In the genomic region with DNA sequence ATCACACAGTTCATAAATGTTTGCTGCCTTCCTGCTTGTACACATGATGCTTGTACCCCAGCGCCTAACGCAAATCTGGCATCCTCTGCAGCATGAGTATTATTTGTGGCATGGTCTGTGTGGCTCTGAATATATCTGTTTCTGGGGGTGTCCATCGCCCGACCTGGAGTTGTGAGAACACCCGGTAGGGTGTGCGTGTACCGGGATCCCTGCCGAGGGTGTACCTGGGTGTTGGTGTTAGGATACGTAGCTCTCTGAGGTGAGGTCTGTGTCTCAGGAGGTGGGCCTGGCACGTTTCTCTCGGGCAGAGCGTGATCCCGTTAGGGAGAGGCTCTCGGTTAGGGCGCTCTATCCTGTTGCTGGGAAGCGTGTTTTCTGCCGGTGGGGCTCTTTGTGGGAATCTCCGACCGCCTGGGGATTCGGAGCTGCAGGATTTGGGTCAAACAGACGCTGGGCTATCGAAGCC, we compare ENCODE assay signal across 8 cellular contexts. TPM values are rescaled to one million over a fixed set of nuclear protein-coding genes. Genes with fewer than 3 reads are reported as not detected.
DNase-seq lines count a peak whose midpoint lies in the region; ATAC-seq, FAIRE-seq and TF ChIP-seq lines count a peak whose summit lies in the region.

No MANE protein-coding gene starts in this region.

- no peaks in the 10 kb centered on the region for H3K9me3 ChIP-seq in mesodermal cell (ENCODE audit: control insufficient read depth, low read length)

- H3K36me3 Mint-ChIP-seq in Calu3 (ENCODE audit: insufficient read depth, unreplicated experiment) = peaks cover 15% of the 10 kb centered on the region

- no peak for TF ChIP-seq CTCF in Calu3 (IDR thresholded peaks at IDR 0.05; ENCODE audit: unreplicated experiment)

- H3K4me3 ChIP-seq in mesodermal cell (ENCODE audit: extremely low read depth, insufficient read depth, low read length, poor library complexity, severe bottlenecking) = peak overlapping the region; percentile 44

- CTCF ChIA-PET in Calu3 (lab: Charles Lee) = interaction anchor here (0.8 to 1.3 kb wide), 5 partner anchors 10 to 121 kb away, joined by 3 to 9 read pairs (median 3); partner anchors contain the start of genes C1orf210, CDC20, ELOVL1 and TMEM125

- DNase-seq in Calu3 = peak; percentile 57
- DNase-seq in NCI-H2227 (lab: John Stamatoyannopoulos, UW; ENCODE audit: unreplicated experiment) = peak; percentile 84
- DNase-seq in HTR-8/SVneo (ENCODE audit: insufficient read length, low spot score) = no peak
- DNase-seq in middle frontal gyrus (ENCODE audit: extremely low spot score, low spot score) = no peak

- H3K4me1 Mint-ChIP-seq in Calu3 (ENCODE audit: low read depth, unreplicated experiment) = peaks cover 60% of the 10 kb centered on the region

- TSS peak; percentile 79 for BruUV-seq in Calu3 (replicated peaks; lab: Mats Ljungman, UMichigan)

- no peak for FAIRE-seq in HTR-8/SVneo (lab: Jason Lieb, UNC)

- peak overlapping the region; percentile 72 for H3K27ac Mint-ChIP-seq in Calu3 (ENCODE audit: unreplicated experiment)

- no peaks in the 10 kb centered on the region for H3K9me3 Mint-ChIP-seq in Calu3 (ENCODE audit: low read depth, unreplicated experiment)

- peaks cover 24% of the 10 kb centered on the region for H3K4me1 ChIP-seq in mesodermal cell (ENCODE audit: control insufficient read depth, insufficient read depth, low read length, poor library complexity, severe bottlenecking)

- H3K27me3 Mint-ChIP-seq in Calu3 (ENCODE audit: unreplicated experiment) = no peaks in the 10 kb centered on the region

- 41 to 43% methylated on average over 22 of the region's 22 CpGs for WGBS in mesodermal cell (ENCODE audit: insufficient coverage in 2 of 2), 2 experiments

- peak overlapping the region; percentile 87 for H3K4me3 Mint-ChIP-seq in Calu3 (ENCODE audit: low read depth, unreplicated experiment)

- intact Hi-C loops in Calu3 (cut with micrococcal nuclease; ENCODE audit: unreplicated experiment) = loop anchor here (5.0 kb wide), 1 partner anchor 51 kb away; no protein-coding TSS in a partner anchor

- H3K27ac ChIP-seq in cingulate gyrus (ENCODE audit: low read depth, low read length) = peak overlapping the region; percentile 87
- peak overlapping the region; percentile 95 for H3K27ac ChIP-seq in mesodermal cell (ENCODE audit: low read depth, low read length, severe bottlenecking)

- ATAC-seq in GM21360 (IDR thresholded peaks at IDR 0.05; ENCODE audit: unreplicated experiment) (no peak), GM19035 (IDR thresholded peaks at IDR 0.05; ENCODE audit: unreplicated experiment) (no peak)

- H3K36me3 ChIP-seq in mesodermal cell (ENCODE audit: control insufficient read depth, insufficient read depth, low read length) = no peaks in the 10 kb centered on the region

RNA-seq across cellular contexts. Expression of gene CDC20, which starts 10.4 kb away (rescaled TPM):
- 128 and 134 TPM in 2 replicates for total RNA-seq in Calu3 (2022)
- polyA plus RNA-seq in mesodermal cell (2013, experiment 1 of 2) = 112 TPM
- polyA plus RNA-seq in mesodermal cell (2013, experiment 2 of 2) = 119 TPM

RNA-seq across cellular contexts. Expression of gene MPL, which starts 10.8 kb away (rescaled TPM):
- 0.52 and 0.73 TPM in 2 replicates for total RNA-seq in Calu3 (2022)
- 1.0 TPM for polyA plus RNA-seq in mesodermal cell (2013, experiment 1 of 2)
- polyA plus RNA-seq in mesodermal cell (2013, experiment 2 of 2) = 0.30 TPM

RNA-seq across cellular contexts. Expression of gene ELOVL1, which starts 19.4 kb away (rescaled TPM):
- total RNA-seq in Calu3 (2022) = 107 and 117 TPM in 2 replicates
- polyA plus RNA-seq in mesodermal cell (2013, experiment 1 of 2) = 85.0 TPM
- polyA plus RNA-seq in mesodermal cell (2013, experiment 2 of 2) = 72.0 TPM

RNA-seq across cellular contexts. Expression of gene MED8, which starts 41.2 kb away (rescaled TPM):
- total RNA-seq in Calu3 (2022) = 31.1 and 32.8 TPM in 2 replicates
- 36.3 TPM for polyA plus RNA-seq in mesodermal cell (2013, experiment 1 of 2)
- polyA plus RNA-seq in mesodermal cell (2013, experiment 2 of 2) = 33.5 TPM

RNA-seq across cellular contexts. Expression of gene SZT2, which starts 41.3 kb away (rescaled TPM):
- total RNA-seq in Calu3 (2022) = 77.3 and 78.7 TPM in 2 replicates
- 12.1 TPM for polyA plus RNA-seq in mesodermal cell (2013, experiment 1 of 2)
- polyA plus RNA-seq in mesodermal cell (2013, experiment 2 of 2) = 11.5 TPM

Comparison
In these comparisons a context has a peak if more than half of its experiments do, and no peak if none do; other contexts are left out.
1. DNase-seq: peak in Calu3 (single experiment) and NCI-H2227 (single experiment); none in HTR-8/SVneo (single experiment) and middle frontal gyrus (single experiment).